In the genomic region with DNA sequence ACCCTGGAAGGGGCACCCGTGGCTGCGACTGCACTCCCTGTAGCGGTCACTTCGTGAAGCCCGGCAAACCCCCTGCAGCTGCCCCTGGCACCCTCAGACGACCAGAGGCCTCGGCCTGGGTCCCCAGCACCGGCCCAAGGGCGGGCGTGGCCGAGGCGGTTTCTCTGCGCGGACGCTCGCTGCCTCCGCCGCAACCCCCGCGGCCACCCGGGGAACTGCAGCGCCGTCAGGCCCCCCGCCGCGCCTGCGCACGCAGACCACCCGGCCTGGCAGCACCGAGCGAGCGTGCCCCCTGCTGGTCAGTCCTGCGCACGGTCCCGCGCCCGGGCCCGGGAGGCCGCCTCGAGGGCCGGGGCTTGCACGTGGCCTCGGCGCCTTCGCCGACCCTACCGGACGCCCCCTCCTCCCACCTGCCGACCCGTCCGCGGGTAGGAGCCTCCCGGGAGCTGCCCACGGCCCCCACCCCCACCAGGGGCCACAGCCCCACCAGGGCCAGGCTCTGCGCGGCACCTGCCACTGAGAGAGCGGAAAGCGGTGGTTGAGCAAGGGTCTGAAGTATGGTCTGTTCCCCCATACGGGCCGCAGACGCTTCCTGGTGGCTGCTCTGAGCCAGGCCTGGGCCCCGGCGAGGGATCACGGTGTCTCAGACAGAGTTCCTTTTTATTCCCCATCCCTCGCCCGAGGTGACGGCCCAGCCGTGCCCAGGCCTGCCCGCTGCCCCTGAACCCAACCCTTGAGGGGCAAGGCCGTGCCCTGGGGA, we compare ENCODE assay signal across 8 cellular contexts. TPM values are rescaled to one million over a fixed set of nuclear protein-coding genes. Genes with fewer than 3 reads are reported as not detected.
A peak's percentile ranks its signal among the peaks of the same experiment; 100 is the strongest.
DNase-seq lines count a peak whose midpoint lies in the region; ATAC-seq and TF ChIP-seq lines count a peak whose summit lies in the region.

No MANE protein-coding gene starts in this region.

- CTCF ChIA-PET in activated naive CD4-positive, alpha-beta T cell treated with anti-CD3 and anti-CD28 coated beads for 36 hours (lab: Charles Lee) = interaction anchor here (0.6 to 2.3 kb wide), 13 partner anchors 12 to 147 kb away, joined by 3 to 14 read pairs (median 5); a partner anchor contains a TSS

- peak overlapping the region; percentile 94 for H2AFZ ChIP-seq in Loucy (ENCODE audit: low read length)

- H3K27ac ChIP-seq in ovary (no peak overlapping the region), thoracic aorta (no peak overlapping the region)

- peak overlapping the region; percentile 68 for H3K4me2 ChIP-seq in Loucy (ENCODE audit: low read depth, low read length, poor library complexity, severe bottlenecking)

- TF ChIP-seq CTCF in Loucy (conservative IDR thresholded peaks at IDR 0.05; ENCODE audit: low read length) (peak; percentile 58), ovary (IDR thresholded peaks at IDR 0.05) (peak; percentile 98 to 100 (median 100)), thoracic aorta (IDR thresholded peaks at IDR 0.05) (peak; percentile 98)

- peaks cover under 1% of the 10 kb centered on the region; the same call in 1 of the 2 replicates for H3K4me1 ChIP-seq in ES-I3 (ENCODE audit: insufficient read depth, low read length)
- H3K4me1 ChIP-seq in Loucy (ENCODE audit: insufficient read depth, low read length, poor library complexity, severe bottlenecking) = no peaks in the 10 kb centered on the region
- no peaks in the 10 kb centered on the region for H3K4me1 ChIP-seq in ovary (ENCODE audit: insufficient read depth)
- H3K4me1 ChIP-seq in thoracic aorta (ENCODE audit: control insufficient read depth in 1 of 2, low read depth in 2 of 2) = peaks cover 0 to 11% of the 10 kb centered on the region in 2 donors

- H3K27me3 ChIP-seq in H7 (ENCODE audit: control insufficient read depth, insufficient read depth, low read length) = peaks cover 9% of the 10 kb centered on the region
- H3K27me3 ChIP-seq in Loucy (ENCODE audit: insufficient read depth, low read length, poor library complexity, severe bottlenecking) = no peaks in the 10 kb centered on the region
- H3K27me3 ChIP-seq in ovary = no peaks in the 10 kb centered on the region
- H3K27me3 ChIP-seq in thoracic aorta (replicated peaks; ENCODE audit: insufficient read depth) = no peaks in the 10 kb centered on the region

- ATAC-seq in thoracic aorta (ENCODE audit: insufficient number of reproducible peaks, low FRiP score, low read depth) = peak; percentile 72

- H3K9me3 Mint-ChIP-seq in activated naive CD4-positive, alpha-beta T cell treated with anti-CD3 and anti-CD28 coated beads for 36 hours = no peaks in the 10 kb centered on the region

- in situ Hi-C loops in SK-MEL-5 (cut with HindIII; ENCODE audit: low pct_unique_long_range_greater_than_20kb, low sequenced_read_pairs) = no loop called here

- H3K36me3 Mint-ChIP-seq in activated naive CD4-positive, alpha-beta T cell treated with anti-CD3 and anti-CD28 coated beads for 36 hours (ENCODE audit: low read depth) = no peaks in the 10 kb centered on the region

- no peaks in the 10 kb centered on the region for H3K4me1 Mint-ChIP-seq in activated naive CD4-positive, alpha-beta T cell treated with anti-CD3 and anti-CD28 coated beads for 36 hours (ENCODE audit: low read depth)

- H3K4me3 ChIP-seq in H7 (ENCODE audit: insufficient read depth, low read depth, low read length) (peak overlapping the region; percentile 51), Loucy (ENCODE audit: low read length, poor library complexity, severe bottlenecking) (peak overlapping the region; percentile 73), ovary (peak overlapping the region; percentile 59), thoracic aorta (peak overlapping the region; percentile 73)

- no peaks in the 10 kb centered on the region for H4K20me1 ChIP-seq in Loucy (ENCODE audit: insufficient read depth, low read length, poor library complexity, severe bottlenecking)

- peak; percentile 99 for DNase-seq in H7
- DNase-seq in SK-MEL-5 (ENCODE audit: low read depth, low spot score) = peak; percentile 71
- peak; percentile 91 for DNase-seq in activated naive CD4-positive, alpha-beta T cell treated with anti-CD3 and anti-CD28 coated beads for 36 hours
- DNase-seq in head of caudate nucleus = peak; percentile 59 to 96 (median 90)
- DNase-seq in ovary = peak; percentile 83 to 95 (median 92)
- DNase-seq in thoracic aorta (ENCODE audit: low spot score) = peak; percentile 40

- peak overlapping the region; percentile 61 for H3K4me3 Mint-ChIP-seq in activated naive CD4-positive, alpha-beta T cell treated with anti-CD3 and anti-CD28 coated beads for 36 hours

- TF ChIP-seq EP300 in ovary (IDR thresholded peaks at IDR 0.05) = no peak

- H3F3A ChIP-seq in Loucy (ENCODE audit: low read depth) = no peaks in the 10 kb centered on the region

- H3K27ac Mint-ChIP-seq in activated naive CD4-positive, alpha-beta T cell treated with anti-CD3 and anti-CD28 coated beads for 36 hours = no peak overlapping the region

- no peaks in the 10 kb centered on the region for H3K9me3 ChIP-seq in ES-I3 (ENCODE audit: control insufficient read depth, insufficient read depth, low read length)
- no peaks in the 10 kb centered on the region for H3K9me3 ChIP-seq in Loucy (ENCODE audit: insufficient read depth, low read depth, low read length)
- no peaks in the 10 kb centered on the region for H3K9me3 ChIP-seq in ovary
- H3K9me3 ChIP-seq in thoracic aorta = no peaks in the 10 kb centered on the region

- no peaks in the 10 kb centered on the region for H3K79me2 ChIP-seq in Loucy (ENCODE audit: insufficient read depth, low read length)

- TF ChIP-seq POLR2A in ovary (IDR thresholded peaks at IDR 0.05) = no peak

- H3K9me2 ChIP-seq in Loucy (replicated peaks; ENCODE audit: low read depth, low read length) = no peaks in the 10 kb centered on the region

- H3K27me3 Mint-ChIP-seq in activated naive CD4-positive, alpha-beta T cell treated with anti-CD3 and anti-CD28 coated beads for 36 hours (ENCODE audit: low read depth) = no peaks in the 10 kb centered on the region

- H3K9ac ChIP-seq in ES-I3 (ENCODE audit: low read depth, low read length) = peak overlapping the region; percentile 47; the same call in 1 of the 2 replicates
- H3K9ac ChIP-seq in Loucy (ENCODE audit: low read depth, low read length, poor library complexity, severe bottlenecking) = peak overlapping the region; percentile 72

- intact Hi-C loops in activated naive CD4-positive, alpha-beta T cell treated with anti-CD3 and anti-CD28 coated beads for 36 hours (cut with micrococcal nuclease) = loop anchor here (1.0 kb wide), 3 partner anchors 66 to 156 kb away; a partner anchor contains a TSS
- intact Hi-C loops in head of caudate nucleus (cut with DNase I) (loop anchor here (2.0 kb wide), 1 partner anchor 65 kb away; no protein-coding TSS in a partner anchor), ovary (cut with DNase I) (loop anchor here in 3 of 4 donors (2.0 to 5.0 kb wide), 2 partner anchors 65 to 67 kb away; no protein-coding TSS in a partner anchor)

- H3K36me3 ChIP-seq in ES-I3 (ENCODE audit: insufficient read depth, low read length) = no peaks in the 10 kb centered on the region
- H3K36me3 ChIP-seq in H7 (replicated peaks; ENCODE audit: control insufficient read depth, insufficient read depth, low read length) = no peaks in the 10 kb centered on the region
- H3K36me3 ChIP-seq in Loucy (ENCODE audit: insufficient read depth, low read length) = no peaks in the 10 kb centered on the region
- no peaks in the 10 kb centered on the region for H3K36me3 ChIP-seq in ovary
- H3K36me3 ChIP-seq in thoracic aorta = no peaks in the 10 kb centered on the region

- WGBS in ovary, 3 donors = 7 to 17% (median 11%) methylated on average over 47 to 70 of the region's 70 CpGs

RNA-seq across cellular contexts. Expression of a gene that starts 11.5 kb away (rescaled TPM):
- not detected in 2 replicates for total RNA-seq in H7 (2014; rRNA removed; shearing (Covaris generic))
- total RNA-seq in SK-MEL-5 (2014; rRNA removed; shearing (Covaris generic)) = not detected in 2 replicates
- polyA plus RNA-seq in SK-MEL-5 (2015; cell fraction: cytosol; rRNA removed) = 0.52 TPM in 1 of 2 replicates, not detected in the other
- not detected in 2 replicates for polyA plus RNA-seq in SK-MEL-5 (2015; cell fraction: nucleus; rRNA removed)
- total RNA-seq in activated naive CD4-positive, alpha-beta T cell treated with anti-CD3 and anti-CD28 coated beads for 36 hours = not detected
- total RNA-seq in ovary (1 to 10 TPM in 1 of 7 donors, under 1 TPM in 1, not detected in 5; 0.69 to 1.8 TPM), thoracic aorta (not detected)
- polyA plus RNA-seq in ovary = not detected

RNA-seq across cellular contexts. Expression of a gene that starts 13.2 kb away (rescaled TPM):
- 13.2 and 16.1 TPM in 2 replicates for total RNA-seq in H7 (2014; rRNA removed; shearing (Covaris generic))
- 17.2 and 23.6 TPM in 2 replicates for total RNA-seq in SK-MEL-5 (2014; rRNA removed; shearing (Covaris generic))
- polyA plus RNA-seq in SK-MEL-5 (2015; cell fraction: cytosol; rRNA removed) = 24.7 and 34.7 TPM in 2 replicates
- polyA plus RNA-seq in SK-MEL-5 (2015; cell fraction: nucleus; rRNA removed) = 7.0 and 8.9 TPM in 2 replicates
- 10 to 100 TPM in 1 of 2 experiments, 1 to 10 TPM in 1; 8.5 to 11.0 TPM for total RNA-seq in activated naive CD4-positive, alpha-beta T cell treated with anti-CD3 and anti-CD28 coated beads for 36 hours
- 10 to 100 TPM; 12.2 to 27.5 (median 21.9) TPM for total RNA-seq in ovary
- 10 to 100 TPM in 1 of 2 donors, 1 to 10 TPM in 1; 6.7 to 31.1 TPM for polyA plus RNA-seq in ovary
- 10 to 100 TPM; 21.2 to 37.6 TPM for total RNA-seq in thoracic aorta

RNA-seq across cellular contexts. Expression of a gene that starts 24.7 kb away (rescaled TPM):
- total RNA-seq in H7 (2014; rRNA removed; shearing (Covaris generic)) = 0.44 TPM in 1 of 2 replicates, not detected in the other
- not detected in 2 replicates for total RNA-seq in SK-MEL-5 (2014; rRNA removed; shearing (Covaris generic))
- polyA plus RNA-seq in SK-MEL-5 (2015; cell fraction: cytosol; rRNA removed) = not detected in 2 replicates
- not detected in 2 replicates for polyA plus RNA-seq in SK-MEL-5 (2015; cell fraction: nucleus; rRNA removed)
- not detected for total RNA-seq in activated naive CD4-positive, alpha-beta T cell treated with anti-CD3 and anti-CD28 coated beads for 36 hours
- total RNA-seq in ovary = not detected
- polyA plus RNA-seq in ovary = not detected
- not detected for total RNA-seq in thoracic aorta

RNA-seq across cellular contexts. Expression of a gene that starts 29.6 kb away (rescaled TPM):
- 305 and 403 TPM in 2 replicates for total RNA-seq in H7 (2014; rRNA removed; shearing (Covaris generic))
- 234 and 241 TPM in 2 replicates for total RNA-seq in SK-MEL-5 (2014; rRNA removed; shearing (Covaris generic))
- 226 and 336 TPM in 2 replicates for polyA plus RNA-seq in SK-MEL-5 (2015; cell fraction: cytosol; rRNA removed)
- polyA plus RNA-seq in SK-MEL-5 (2015; cell fraction: nucleus; rRNA removed) = 29.7 and 42.6 TPM in 2 replicates
- total RNA-seq in activated naive CD4-positive, alpha-beta T cell treated with anti-CD3 and anti-CD28 coated beads for 36 hours = 100 to 1,000 TPM; 111 TPM
- total RNA-seq in ovary = 100 to 1,000 TPM in 3 of 7 donors, 10 to 100 TPM in 4; 81.5 to 133 (median 95.4) TPM
- 100 to 1,000 TPM; 152 to 176 TPM for polyA plus RNA-seq in ovary
- total RNA-seq in thoracic aorta = 100 to 1,000 TPM; 108 to 197 TPM

RNA-seq across cellular contexts. Expression of a gene that starts 34.9 kb away (rescaled TPM):
- total RNA-seq in H7 (2014; rRNA removed; shearing (Covaris generic)) = 4,719 and 5,018 TPM in 2 replicates
- total RNA-seq in SK-MEL-5 (2014; rRNA removed; shearing (Covaris generic)) = 2,672 and 2,687 TPM in 2 replicates
- 4,026 and 4,911 TPM in 2 replicates for polyA plus RNA-seq in SK-MEL-5 (2015; cell fraction: cytosol; rRNA removed)
- 1,120 and 1,134 TPM in 2 replicates for polyA plus RNA-seq in SK-MEL-5 (2015; cell fraction: nucleus; rRNA removed)
- total RNA-seq in activated naive CD4-positive, alpha-beta T cell treated with anti-CD3 and anti-CD28 coated beads for 36 hours = 1,000 to 10,000 TPM; 7,042 to 7,057 TPM
- total RNA-seq in ovary = 1,000 to 10,000 TPM; 2,694 to 4,021 (median 3,788) TPM
- polyA plus RNA-seq in ovary = 1,000 to 10,000 TPM; 1,606 to 4,743 TPM
- total RNA-seq in thoracic aorta = 100 to 1,000 TPM; 702 to 834 TPM

Comparison
In these comparisons a context has a peak if more than half of its experiments do, and no peak if none do; other contexts are left out.
1. DNase-seq: peak in every context shown above with its lines; median percentile 99 in H7; 92 in ovary; 91 in activated naive CD4-positive, alpha-beta T cell treated with anti-CD3 and anti-CD28 coated beads for 36 hours; 90 in head of caudate nucleus; 71 in SK-MEL-5; 40 in thoracic aorta.